8 cellular contexts compared by ENCODE assay signal in genomic region chr9:130446111-130446861, GRCh38. TPM values are rescaled to one million over a fixed set of nuclear protein-coding genes. Genes with fewer than 3 reads are reported as not detected.
DNase-seq lines count a peak whose midpoint lies in the region; ATAC-seq and TF ChIP-seq lines count a peak whose summit lies in the region.

No MANE protein-coding gene starts in this region.

- peaks cover 11% of the 10 kb centered on the region for H3K9me3 ChIP-seq in left ventricle myocardium inferior (replicated peaks)
- peaks cover 7% of the 10 kb centered on the region for H3K9me3 ChIP-seq in psoas muscle

- peak overlapping the region; percentile 81 for H3K4me3 ChIP-seq in left ventricle myocardium inferior
- H3K4me3 ChIP-seq in psoas muscle, result peak overlapping the region; percentile 83

- DNase-seq in activated CD4-positive, alpha-beta T cell treated with anti-CD3 and anti-CD28 coated beads, Interleukin-2, amount 10 ng/mL, durations not matched to agents 7 days and 5 days, result no peak
- DNase-seq in activated CD4-positive, alpha-beta T cell treated with anti-CD3 and anti-CD28 coated beads, Interleukin-2, amount 50 U/mL, for 4 hours, result no peak
- no peak for DNase-seq in activated T-helper 2 cell treated with anti-CD3 and anti-CD28 coated beads, Interferon-gamma antibody, Interleukin-2, Interleukin-4, amounts not matched to agents 10 μg/mL and 5 μg/mL and 100 μg/mL, durations not matched to agents 14 hours and 24 hours and 36 hours (ENCODE audit: low spot score)
- DNase-seq in left ventricle myocardium inferior, result peak; percentile 89
- peak; percentile 88 to 93 for DNase-seq in psoas muscle
- DNase-seq in foreskin melanocyte, result no peak
- DNase-seq in retina, result no peak

- H3K27ac Mint-ChIP-seq in activated CD4-positive, alpha-beta T cell treated with anti-CD3 and anti-CD28 coated beads, Interleukin-2, amount 10 ng/mL, durations not matched to agents 7 days and 5 days, result no peak overlapping the region
- H3K27ac Mint-ChIP-seq in activated T-helper 2 cell treated with anti-CD3 and anti-CD28 coated beads, Interferon-gamma antibody, Interleukin-2, Interleukin-4, amounts not matched to agents 10 μg/mL and 5 μg/mL and 100 μg/mL, durations not matched to agents 14 hours and 24 hours and 36 hours, result peak overlapping the region; percentile 35

- peaks cover 11% of the 10 kb centered on the region for H3K4me1 Mint-ChIP-seq in activated CD4-positive, alpha-beta T cell treated with anti-CD3 and anti-CD28 coated beads, Interleukin-2, amount 10 ng/mL, durations not matched to agents 7 days and 5 days
- H3K4me1 Mint-ChIP-seq in activated T-helper 2 cell treated with anti-CD3 and anti-CD28 coated beads, Interferon-gamma antibody, Interleukin-2, Interleukin-4, amounts not matched to agents 10 μg/mL and 5 μg/mL and 100 μg/mL, durations not matched to agents 14 hours and 24 hours and 36 hours (ENCODE audit: low read depth), result peaks cover 11% of the 10 kb centered on the region

- no peaks in the 10 kb centered on the region for H3K36me3 Mint-ChIP-seq in activated CD4-positive, alpha-beta T cell treated with anti-CD3 and anti-CD28 coated beads, Interleukin-2, amount 10 ng/mL, durations not matched to agents 7 days and 5 days (ENCODE audit: low read depth)
- no peaks in the 10 kb centered on the region for H3K36me3 Mint-ChIP-seq in activated T-helper 2 cell treated with anti-CD3 and anti-CD28 coated beads, Interferon-gamma antibody, Interleukin-2, Interleukin-4, amounts not matched to agents 10 μg/mL and 5 μg/mL and 100 μg/mL, durations not matched to agents 14 hours and 24 hours and 36 hours (ENCODE audit: low read depth)

- H3K27me3 ChIP-seq in left ventricle myocardium inferior (ENCODE audit: low read depth), result no peaks in the 10 kb centered on the region
- H3K27me3 ChIP-seq in psoas muscle (ENCODE audit: insufficient read depth in 3 of 3, low read length in 2 of 3), result peaks cover 0 to 3% (median 2%) of the 10 kb centered on the region in 3 donors

- peaks cover 75% of the 10 kb centered on the region for H3K4me1 ChIP-seq in left ventricle myocardium inferior
- peaks cover 32% of the 10 kb centered on the region for H3K4me1 ChIP-seq in psoas muscle

- CTCF ChIA-PET in activated CD4-positive, alpha-beta T cell treated with anti-CD3 and anti-CD28 coated beads, Interleukin-2, amount 10 ng/mL, durations not matched to agents 7 days and 5 days (lab: Charles Lee), result interaction anchor here (1.3 to 1.5 kb wide), 2 partner anchors 14 to 416 kb away, joined by 4 read pairs; no protein-coding TSS in a partner anchor

- TF ChIP-seq CTCF in left ventricle myocardium inferior (IDR thresholded peaks at IDR 0.05; ENCODE audit: borderline replicate concordance) (no peak), psoas muscle (IDR thresholded peaks at IDR 0.05) (no peak)

- peaks cover 10% of the 10 kb centered on the region for H3K9me3 Mint-ChIP-seq in activated CD4-positive, alpha-beta T cell treated with anti-CD3 and anti-CD28 coated beads, Interleukin-2, amount 10 ng/mL, durations not matched to agents 7 days and 5 days
- peaks cover 10% of the 10 kb centered on the region for H3K9me3 Mint-ChIP-seq in activated T-helper 2 cell treated with anti-CD3 and anti-CD28 coated beads, Interferon-gamma antibody, Interleukin-2, Interleukin-4, amounts not matched to agents 10 μg/mL and 5 μg/mL and 100 μg/mL, durations not matched to agents 14 hours and 24 hours and 36 hours

- POLR2A ChIA-PET in activated CD4-positive, alpha-beta T cell treated with anti-CD3 and anti-CD28 coated beads, Interleukin-2, amount 10 ng/mL, durations not matched to agents 7 days and 5 days (lab: Charles Lee), result no interaction called here

- intact Hi-C loops in activated T-helper 2 cell treated with anti-CD3 and anti-CD28 coated beads, Interferon-gamma antibody, Interleukin-2, Interleukin-4, amounts not matched to agents 10 μg/mL and 5 μg/mL and 100 μg/mL, durations not matched to agents 14 hours and 24 hours and 36 hours (cut with micrococcal nuclease), result no loop called here
- intact Hi-C loops in left ventricle myocardium inferior (cut with micrococcal nuclease), result no loop called here
- intact Hi-C loops in psoas muscle (cut with DNase I), result no loop called here

- ATAC-seq in psoas muscle (peak; percentile 75 to 83 (median 80)), HG02678 (IDR thresholded peaks at IDR 0.05; ENCODE audit: unreplicated experiment) (no peak)

- H3K27ac ChIP-seq in left ventricle myocardium inferior (replicated peaks), result peak overlapping the region; percentile 89
- peak overlapping the region; percentile 75 for H3K27ac ChIP-seq in psoas muscle

- H3K4me3 Mint-ChIP-seq in activated CD4-positive, alpha-beta T cell treated with anti-CD3 and anti-CD28 coated beads, Interleukin-2, amount 10 ng/mL, durations not matched to agents 7 days and 5 days, result peak overlapping the region; percentile 50
- H3K4me3 Mint-ChIP-seq in activated T-helper 2 cell treated with anti-CD3 and anti-CD28 coated beads, Interferon-gamma antibody, Interleukin-2, Interleukin-4, amounts not matched to agents 10 μg/mL and 5 μg/mL and 100 μg/mL, durations not matched to agents 14 hours and 24 hours and 36 hours (ENCODE audit: low read depth), result peak overlapping the region; percentile 67

- H3K27me3 Mint-ChIP-seq in activated CD4-positive, alpha-beta T cell treated with anti-CD3 and anti-CD28 coated beads, Interleukin-2, amount 10 ng/mL, durations not matched to agents 7 days and 5 days, result peaks cover 23% of the 10 kb centered on the region
- peaks cover 10% of the 10 kb centered on the region for H3K27me3 Mint-ChIP-seq in activated T-helper 2 cell treated with anti-CD3 and anti-CD28 coated beads, Interferon-gamma antibody, Interleukin-2, Interleukin-4, amounts not matched to agents 10 μg/mL and 5 μg/mL and 100 μg/mL, durations not matched to agents 14 hours and 24 hours and 36 hours (ENCODE audit: low read depth)

- H3K36me3 ChIP-seq in left ventricle myocardium inferior, result no peaks in the 10 kb centered on the region
- no peaks in the 10 kb centered on the region for H3K36me3 ChIP-seq in psoas muscle (ENCODE audit: insufficient read depth in 1 of 2, low read depth in 1 of 2)

- WGBS in psoas muscle, 3 donors, result 16 to 26% (median 16%) methylated on average over 8 to 15 of the region's 15 CpGs

RNA-seq across cellular contexts. Expression of gene ASS1, which starts 1.5 kb away (rescaled TPM):
- total RNA-seq in activated CD4-positive, alpha-beta T cell treated with anti-CD3 and anti-CD28 coated beads, Interleukin-2, amount 10 ng/mL, durations not matched to agents 7 days and 5 days, result 1 to 10 TPM; 3.3 to 3.9 TPM
- 2.4 and 3.2 TPM in 2 replicates for total RNA-seq in activated T-helper 2 cell treated with anti-CD3 and anti-CD28 coated beads, Interferon-gamma antibody, Interleukin-2, Interleukin-4, amounts not matched to agents 10 μg/mL and 5 μg/mL and 100 μg/mL, durations not matched to agents 14 hours and 24 hours and 36 hours
- 71.3 TPM for total RNA-seq in left ventricle myocardium inferior
- total RNA-seq in psoas muscle, result 10 to 100 TPM; 36.5 to 74.4 (median 67.9) TPM
- 10 to 100 TPM; 31.0 to 71.5 (median 37.0) TPM for polyA plus RNA-seq in psoas muscle

Comparison
In these comparisons a context has a peak if more than half of its experiments do, and no peak if none do; other contexts are left out.
1. DNase-seq: peak in left ventricle myocardium inferior (single experiment) and psoas muscle (2 of 2); none in activated CD4-positive, alpha-beta T cell treated with anti-CD3 and anti-CD28 coated beads, Interleukin-2, amount 10 ng/mL, durations not matched to agents 7 days and 5 days (single experiment), activated CD4-positive, alpha-beta T cell treated with anti-CD3 and anti-CD28 coated beads, Interleukin-2, amount 50 U/mL, for 4 hours (0 of 2), activated T-helper 2 cell treated with anti-CD3 and anti-CD28 coated beads, Interferon-gamma antibody, Interleukin-2, Interleukin-4, amounts not matched to agents 10 μg/mL and 5 μg/mL and 100 μg/mL, durations not matched to agents 14 hours and 24 hours and 36 hours (single experiment), foreskin melanocyte (single experiment) and retina (single experiment).